Comparison of ENCODE assay signal across 1 cellular context in the genomic region with DNA sequence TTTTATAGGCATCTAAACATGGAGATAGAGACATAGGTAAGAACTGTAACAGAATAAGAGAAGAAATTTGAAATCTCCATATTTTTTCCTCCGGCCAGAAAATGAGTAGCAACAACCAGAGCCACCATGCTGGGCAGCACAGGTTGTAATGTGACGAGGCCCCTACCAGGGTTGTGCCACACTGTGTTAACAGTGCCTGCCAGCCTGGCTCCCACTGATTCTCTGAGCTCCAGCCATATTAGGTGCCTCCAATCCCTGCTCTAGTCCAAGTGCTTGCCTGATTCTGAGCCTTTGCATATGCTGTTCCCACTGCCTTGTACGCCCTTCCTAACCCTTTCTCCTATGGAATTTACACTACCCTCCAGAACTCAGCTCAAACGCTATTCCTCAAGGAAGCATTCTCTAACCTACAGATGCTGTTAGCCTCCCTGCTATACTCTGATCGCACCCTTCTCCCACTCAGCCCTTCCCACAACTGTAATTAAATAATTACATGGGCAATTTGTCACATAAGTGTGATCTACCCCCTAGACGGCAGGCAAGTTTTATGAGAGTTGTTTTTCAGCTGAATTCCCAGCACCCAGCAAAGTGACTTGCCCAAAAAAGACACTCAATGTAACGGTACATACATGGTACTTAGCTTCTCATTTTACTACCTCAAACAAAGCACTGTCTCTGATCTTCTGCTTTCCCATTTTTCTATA.
TF ChIP-seq lines count a peak whose summit lies in the region.

No MANE protein-coding gene starts in this region.

TF ChIP-seq in HEK293, 187 proteins besides CTCF, POLR2A, EP300 and RAD21 (continued from another document):
- TF ChIP-seq, protein P1, sequence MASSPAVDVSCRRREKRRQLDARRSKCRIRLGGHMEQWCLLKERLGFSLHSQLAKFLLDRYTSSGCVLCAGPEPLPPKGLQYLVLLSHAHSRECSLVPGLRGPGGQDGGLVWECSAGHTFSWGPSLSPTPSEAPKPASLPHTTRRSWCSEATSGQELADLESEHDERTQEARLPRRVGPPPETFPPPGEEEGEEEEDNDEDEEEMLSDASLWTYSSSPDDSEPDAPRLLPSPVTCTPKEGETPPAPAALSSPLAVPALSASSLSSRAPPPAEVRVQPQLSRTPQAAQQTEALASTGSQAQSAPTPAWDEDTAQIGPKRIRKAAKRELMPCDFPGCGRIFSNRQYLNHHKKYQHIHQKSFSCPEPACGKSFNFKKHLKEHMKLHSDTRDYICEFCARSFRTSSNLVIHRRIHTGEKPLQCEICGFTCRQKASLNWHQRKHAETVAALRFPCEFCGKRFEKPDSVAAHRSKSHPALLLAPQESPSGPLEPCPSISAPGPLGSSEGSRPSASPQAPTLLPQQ (tag by site-specific recombination; IDR thresholded peaks at IDR 0.05): no peak
- TF ChIP-seq GLIS2 (tag by site-specific recombination; IDR thresholded peaks at IDR 0.05) (no peak), PRDM1 (tag by site-specific recombination; IDR thresholded peaks at IDR 0.05) (no peak), ZNF664 (tag by site-specific recombination; IDR thresholded peaks at IDR 0.05) (peak; percentile 80), ZXDB (tag by site-specific recombination; IDR thresholded peaks at IDR 0.05) (no peak), ZFHX2 (tag by site-specific recombination; conservative IDR thresholded peaks at IDR 0.05) (peak; percentile 91)
- TF ChIP-seq, protein P2, sequence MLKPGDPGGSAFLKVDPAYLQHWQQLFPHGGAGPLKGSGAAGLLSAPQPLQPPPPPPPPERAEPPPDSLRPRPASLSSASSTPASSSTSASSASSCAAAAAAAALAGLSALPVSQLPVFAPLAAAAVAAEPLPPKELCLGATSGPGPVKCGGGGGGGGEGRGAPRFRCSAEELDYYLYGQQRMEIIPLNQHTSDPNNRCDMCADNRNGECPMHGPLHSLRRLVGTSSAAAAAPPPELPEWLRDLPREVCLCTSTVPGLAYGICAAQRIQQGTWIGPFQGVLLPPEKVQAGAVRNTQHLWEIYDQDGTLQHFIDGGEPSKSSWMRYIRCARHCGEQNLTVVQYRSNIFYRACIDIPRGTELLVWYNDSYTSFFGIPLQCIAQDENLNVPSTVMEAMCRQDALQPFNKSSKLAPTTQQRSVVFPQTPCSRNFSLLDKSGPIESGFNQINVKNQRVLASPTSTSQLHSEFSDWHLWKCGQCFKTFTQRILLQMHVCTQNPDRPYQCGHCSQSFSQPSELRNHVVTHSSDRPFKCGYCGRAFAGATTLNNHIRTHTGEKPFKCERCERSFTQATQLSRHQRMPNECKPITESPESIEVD (tag by site-specific recombination; IDR thresholded peaks at IDR 0.05): peak; percentile 66
